In the genomic region with DNA sequence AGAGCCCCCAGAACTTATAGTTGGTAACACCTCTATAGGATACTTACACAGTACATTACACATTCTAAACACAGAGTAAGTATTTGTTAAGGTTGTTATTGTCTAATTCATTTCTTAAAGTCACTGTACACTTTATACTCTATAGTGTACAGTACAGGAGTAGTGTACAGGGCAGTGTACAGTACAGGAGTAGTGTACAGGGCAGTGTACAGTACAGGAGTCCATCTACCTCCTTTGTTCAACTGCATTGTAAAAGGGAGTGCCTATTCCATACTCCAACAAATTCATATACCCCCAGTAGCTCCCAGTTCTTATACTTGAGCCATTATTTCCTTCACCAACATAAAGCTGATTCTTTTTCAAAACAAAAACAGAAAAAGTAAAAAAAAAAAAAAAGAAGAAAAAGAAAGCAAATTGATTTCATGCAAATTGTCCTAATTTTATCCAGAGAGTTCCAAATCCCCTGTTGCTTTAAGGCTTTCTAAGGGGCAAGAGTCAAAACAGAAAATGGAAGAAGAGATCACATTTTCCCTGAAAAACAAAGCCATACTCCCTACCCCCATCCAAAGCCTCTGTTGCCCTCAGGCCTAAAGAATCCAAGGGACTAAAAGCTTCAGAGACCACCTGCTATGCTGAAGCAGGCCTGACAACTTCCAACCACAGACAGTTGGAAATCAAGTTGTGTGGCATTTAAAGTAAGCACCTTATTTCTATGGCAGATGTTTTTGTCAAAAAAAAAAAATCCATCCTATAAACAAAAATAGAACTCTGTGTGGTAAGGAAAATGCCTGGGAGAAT, we compare ENCODE assay signal across 1 cellular context.
TF ChIP-seq lines count a peak whose summit lies in the region.

No MANE protein-coding gene starts in this region.

TF ChIP-seq in SK-N-SH treated with all-trans-retinoic acid at 6 μM for 48 hours, 23 proteins besides CTCF, POLR2A, EP300 and RAD21 (continued from another document):
- TF ChIP-seq, protein P1, sequence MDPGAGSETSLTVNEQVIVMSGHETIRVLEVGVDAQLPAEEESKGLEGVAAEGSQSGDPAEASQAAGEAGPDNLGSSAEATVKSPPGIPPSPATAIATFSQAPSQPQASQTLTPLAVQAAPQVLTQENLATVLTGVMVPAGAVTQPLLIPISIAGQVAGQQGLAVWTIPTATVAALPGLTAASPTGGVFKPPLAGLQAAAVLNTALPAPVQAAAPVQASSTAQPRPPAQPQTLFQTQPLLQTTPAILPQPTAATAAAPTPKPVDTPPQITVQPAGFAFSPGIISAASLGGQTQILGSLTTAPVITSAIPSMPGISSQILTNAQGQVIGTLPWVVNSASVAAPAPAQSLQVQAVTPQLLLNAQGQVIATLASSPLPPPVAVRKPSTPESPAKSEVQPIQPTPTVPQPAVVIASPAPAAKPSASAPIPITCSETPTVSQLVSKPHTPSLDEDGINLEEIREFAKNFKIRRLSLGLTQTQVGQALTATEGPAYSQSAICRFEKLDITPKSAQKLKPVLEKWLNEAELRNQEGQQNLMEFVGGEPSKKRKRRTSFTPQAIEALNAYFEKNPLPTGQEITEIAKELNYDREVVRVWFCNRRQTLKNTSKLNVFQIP (CRISPR knock-in tag; IDR thresholded peaks at IDR 0.05; ENCODE audit: borderline replicate concordance, low read depth) = no peak
